8 cellular contexts compared by ENCODE assay signal in genomic region chrX:64205735-64206491, GRCh38. TPM values are rescaled to one million over a fixed set of nuclear protein-coding genes. Genes with fewer than 3 reads are reported as not detected.
DNase-seq lines count a peak whose midpoint lies in the region; FAIRE-seq and TF ChIP-seq lines count a peak whose summit lies in the region.

No MANE protein-coding gene starts in this region.

- peak; percentile 73 for DNase-seq in GF-D8 (lab: John Stamatoyannopoulos, UW)
- DNase-seq in HAP-1 (ENCODE audit: low spot score in 2 of 2): peak; percentile 87 to 97
- DNase-seq in MM.1S: peak; percentile 90
- DNase-seq in SIG-M5 treated with dmso at 0.1 percent for 504 hours (lab: John Stamatoyannopoulos, UW; ENCODE audit: unreplicated experiment): peak; percentile 83
- peak; percentile 87 for DNase-seq in activated naive CD4-positive, alpha-beta T cell treated with Interleukin-2 at 50 U/mL for 16 hours
- DNase-seq in frontal cortex (ENCODE audit: low spot score in 2 of 2): peak; percentile 84 to 91
- peak; percentile 49 for DNase-seq in non-pigmented ciliary epithelial cell (ENCODE audit: low read depth)
- peak; percentile 92 for DNase-seq in superior temporal gyrus (ENCODE audit: extremely low spot score)

- H3K27ac ChIP-seq in MM.1S (ENCODE audit: low read length): peak overlapping the region; percentile 84

- peak overlapping the region; percentile 67 for H3K4me3 ChIP-seq in HAP-1
- H3K4me3 ChIP-seq in MM.1S (ENCODE audit: low read length): peak overlapping the region; percentile 79

- H3K9ac ChIP-seq in MM.1S (ENCODE audit: low read length): peak overlapping the region; percentile 75

- in situ Hi-C loops in HAP-1 (cut with MboI; ENCODE audit: low sequenced_read_pairs): loop anchor here (25.0 kb wide), 1 partner anchor 1306 kb away; no protein-coding TSS in a partner anchor

- no peaks in the 10 kb centered on the region for H4K20me1 ChIP-seq in MM.1S (ENCODE audit: insufficient read depth, low read length)

- H3K36me3 ChIP-seq in HAP-1 (replicated peaks) (no peaks in the 10 kb centered on the region), MM.1S (replicated peaks; ENCODE audit: insufficient read depth, low read length) (no peaks in the 10 kb centered on the region)

- no peak for FAIRE-seq in frontal cortex (lab: Jason Lieb, UNC)

- H3K4me1 ChIP-seq in HAP-1 (peaks cover 14% of the 10 kb centered on the region), MM.1S (ENCODE audit: low read length) (0 out of 2 replicates have a peak, but pooled peaks cover 8% of the 10 kb centered on the region)

- peak overlapping the region; percentile 58 for H3K4me2 ChIP-seq in MM.1S (ENCODE audit: low read depth, low read length)

- no peaks in the 10 kb centered on the region for H3K9me2 ChIP-seq in MM.1S (replicated peaks; ENCODE audit: insufficient read depth, low read length)

- H3K79me2 ChIP-seq in MM.1S (ENCODE audit: low read length): peaks cover 16% of the 10 kb centered on the region

- H3K27me3 ChIP-seq in HAP-1 (ENCODE audit: low read depth) (no peaks in the 10 kb centered on the region), MM.1S (replicated peaks; ENCODE audit: insufficient read depth, low read length) (no peaks in the 10 kb centered on the region)

- peaks cover 10% of the 10 kb centered on the region for H3F3A ChIP-seq in MM.1S (ENCODE audit: insufficient read depth, low read length)

- peak; percentile 10; the same call in 1 of the 2 replicates for TF ChIP-seq CTCF in MM.1S (IDR thresholded peaks at IDR 0.05; ENCODE audit: low read length)

- H3K9me3 ChIP-seq in HAP-1 (no peaks in the 10 kb centered on the region), MM.1S (replicated peaks; ENCODE audit: insufficient read depth, low read length) (no peaks in the 10 kb centered on the region)

- peak overlapping the region; percentile 65 for H2AFZ ChIP-seq in MM.1S (ENCODE audit: low read length)

RNA-seq across cellular contexts. Expression of gene AMER1, which starts 0.4 kb away (rescaled TPM):
- total RNA-seq in frontal cortex: 7.7 TPM

RNA-seq across cellular contexts. Expression of gene ASB12, which starts 24.5 kb away (rescaled TPM):
- total RNA-seq in frontal cortex: 0.41 TPM

Comparison
In these comparisons a context has a peak if more than half of its experiments do, and no peak if none do; other contexts are left out.
1. Peak in every context shown above with its lines: DNase-seq, H3K4me3 ChIP-seq and H3K27ac ChIP-seq.